In genomic region chr21:39033878-39034589, GRCh38 we compare ENCODE assay signal across 9 cellular contexts.
DNase-seq lines count a peak whose midpoint lies in the region; ATAC-seq, FAIRE-seq and TF ChIP-seq lines count a peak whose summit lies in the region.
"Had no signal": no experiment of that assay in that cellular context is flagged by ENCODE, and none has a peak within 500 bp of the region (broad histone marks: within the 10 kb centered on the region; RNA-seq: fewer than 3 reads in every experiment).

No MANE protein-coding gene starts in this region.

- H3K4me3 ChIP-seq in astrocyte (ENCODE audit: insufficient read depth, low read depth, low read length) (no peak overlapping the region), right atrium auricular region (no peak overlapping the region)

- TF ChIP-seq CTCF in astrocyte (IDR thresholded peaks at IDR 0.05; ENCODE audit: insufficient read depth, low read depth, low read length) (no peak), right atrium auricular region (IDR thresholded peaks at IDR 0.05) (no peak)

- H3K36me3 Mint-ChIP-seq in astrocyte (ENCODE audit: low read depth, unreplicated experiment), result no peaks in the 10 kb centered on the region

- H3K36me3 ChIP-seq in astrocyte (ENCODE audit: insufficient read depth, low read length), result no peaks in the 10 kb centered on the region
- H3K36me3 ChIP-seq in right atrium auricular region, result no peaks in the 10 kb centered on the region

- H3K27me3 ChIP-seq in astrocyte (ENCODE audit: insufficient read depth, low read length), result no peaks in the 10 kb centered on the region
- H3K27me3 ChIP-seq in right atrium auricular region, result no peaks in the 10 kb centered on the region

- no peak overlapping the region for H3K9ac ChIP-seq in astrocyte (ENCODE audit: low read length)

- no peak for ATAC-seq in HG02884 (IDR thresholded peaks at IDR 0.05; ENCODE audit: unreplicated experiment)

- no peak overlapping the region for H3K4me3 Mint-ChIP-seq in astrocyte (ENCODE audit: unreplicated experiment)
- H3K4me3 Mint-ChIP-seq: central memory CD8-positive, alpha-beta T cell had no signal

- H3K27me3 Mint-ChIP-seq in astrocyte (ENCODE audit: low read depth, unreplicated experiment), result peaks cover 21% of the 10 kb centered on the region

- no peaks in the 10 kb centered on the region for H4K20me1 ChIP-seq in astrocyte (ENCODE audit: insufficient read depth, low read length)

- H3K4me1 ChIP-seq in astrocyte (ENCODE audit: insufficient read depth, low read length), result peaks cover 9% of the 10 kb centered on the region
- H3K4me1 ChIP-seq in right atrium auricular region, result peaks cover 0 to 34% of the 10 kb centered on the region in 2 donors

- H3K4me1 Mint-ChIP-seq in astrocyte (ENCODE audit: low read depth, unreplicated experiment), result no peaks in the 10 kb centered on the region
- H3K4me1 Mint-ChIP-seq: central memory CD8-positive, alpha-beta T cell had no signal

- H3K27ac ChIP-seq in astrocyte (ENCODE audit: low read depth, low read length) (no peak overlapping the region), right atrium auricular region (peak overlapping the region; percentile 26 to 52)

- H2AFZ ChIP-seq in astrocyte (ENCODE audit: low read depth, low read length), result no peak overlapping the region

- FAIRE-seq in astrocyte (lab: Jason Lieb, UNC), result no peak

- H3K9me3 ChIP-seq in astrocyte (ENCODE audit: insufficient read depth, low read depth, low read length), result peaks cover 2% of the 10 kb centered on the region
- no peaks in the 10 kb centered on the region for H3K9me3 ChIP-seq in right atrium auricular region

- peak overlapping the region; percentile 1 for H3K4me2 ChIP-seq in astrocyte (ENCODE audit: low read length)

- H3K27ac Mint-ChIP-seq in astrocyte (ENCODE audit: unreplicated experiment), result no peak overlapping the region

- H3K9me3 Mint-ChIP-seq in astrocyte (ENCODE audit: unreplicated experiment), result no peaks in the 10 kb centered on the region
- H3K9me3 Mint-ChIP-seq: central memory CD8-positive, alpha-beta T cell had no signal

- peak; percentile 83 for DNase-seq in HT-29 (ENCODE audit: low spot score)
- no peak for DNase-seq in astrocyte (ENCODE audit: low read depth)
- DNase-seq in right atrium auricular region (ENCODE audit: low spot score), result peak; percentile 72
- peak; percentile 58 for DNase-seq in retina
- DNase-seq in HCEC 1CT, result no peak
- DNase-seq in NCI-H345 (lab: John Stamatoyannopoulos, UW), result no peak
- DNase-seq in cerebellum (ENCODE audit: low spot score), result no peak

- H3K79me2 ChIP-seq in astrocyte (ENCODE audit: insufficient read depth, low read length), result no peaks in the 10 kb centered on the region

Comparison
In these comparisons a context has a peak if more than half of its experiments do, and no peak if none do; other contexts are left out.
1. DNase-seq: peak in HT-29 (single experiment), right atrium auricular region (single experiment) and retina (single experiment); none in astrocyte (single experiment), HCEC 1CT (single experiment), NCI-H345 (single experiment) and cerebellum (single experiment).